Comparison of ENCODE assay signal across 8 cellular contexts in genomic region chrX:2689773-2690666, GRCh38. TPM values are rescaled to one million over a fixed set of nuclear protein-coding genes. Genes with fewer than 3 reads are reported as not detected.
DNase-seq lines count a peak whose midpoint lies in the region; ATAC-seq and TF ChIP-seq lines count a peak whose summit lies in the region.

No MANE protein-coding gene starts in this region.

- H3K4me3 ChIP-seq in SK-N-MC = peak overlapping the region; percentile 85
- H3K4me3 ChIP-seq in iPS DF 6.9 (ENCODE audit: low read length) = peak overlapping the region; percentile 97; the same call in 1 of the 2 replicates

- H3K9ac ChIP-seq in SK-N-MC (ENCODE audit: insufficient read length) = peak overlapping the region; percentile 41

- intact Hi-C loops in sciatic nerve (cut with DNase I) = no loop called here

- H3K27ac ChIP-seq in SK-N-MC (peak overlapping the region; percentile 81), iPS DF 6.9 (ENCODE audit: low read length) (no peak overlapping the region)

- H3K36me3 ChIP-seq in SK-N-MC (ENCODE audit: insufficient read depth, low read length) (no peaks in the 10 kb centered on the region; the same call in 1 of the 2 replicates), iPS DF 6.9 (ENCODE audit: control insufficient read depth, insufficient read depth, low read length) (no peaks in the 10 kb centered on the region)

- DNase-seq in GM10248 (ENCODE audit: extremely low spot score) (peak; percentile 34), SK-N-MC (ENCODE audit: low read depth, low spot score) (no peak), iPS DF 6.9 (ENCODE audit: low read depth, low spot score) (no peak), sciatic nerve (ENCODE audit: low spot score) (no peak), iPS-NIHi11 (ENCODE audit: low spot score) (no peak), midbrain (lab: John Stamatoyannopoulos, UW) (no peak), NCI-H510A (lab: John Stamatoyannopoulos, UW) (no peak)
- DNase-seq in stimulated activated naive CD4-positive, alpha-beta T cell (lab: John Stamatoyannopoulos, UW) = no peak

- peak; percentile 3 for ATAC-seq in sciatic nerve

- H3K9me3 ChIP-seq in SK-N-MC (ENCODE audit: low read depth, low read length) (no peaks in the 10 kb centered on the region), iPS DF 6.9 (ENCODE audit: control insufficient read depth, insufficient read depth, low read length) (no peaks in the 10 kb centered on the region)

- peaks cover 22% of the 10 kb centered on the region for H3K27me3 ChIP-seq in iPS DF 6.9 (ENCODE audit: control insufficient read depth, insufficient read depth, low read length)

- POLR2A ChIA-PET in GM10248 (lab: Yijun Ruan, JAX) = no interaction called here

- H3K4me1 ChIP-seq in iPS DF 6.9 (ENCODE audit: control insufficient read depth, insufficient read depth, low read length) = peaks cover 5% of the 10 kb centered on the region; the same call in 1 of the 2 replicates

- CTCF ChIA-PET in GM10248 (lab: Yijun Ruan, JAX) = no interaction called here

- TF ChIP-seq CTCF in GM10248 (IDR thresholded peaks at IDR 0.05; ENCODE audit: control extremely low read depth, extremely low read depth, low read depth, missing control alignments) = no peak

- no CpG with 5 or more reads among the region's 37 CpGs for WGBS in iPS DF 6.9 (ENCODE audit: insufficient coverage, insufficient read length)

RNA-seq across cellular contexts. Expression of gene CD99, which starts 1.1 kb away (rescaled TPM):
- total RNA-seq in sciatic nerve = 317 TPM
